In the genomic region with DNA sequence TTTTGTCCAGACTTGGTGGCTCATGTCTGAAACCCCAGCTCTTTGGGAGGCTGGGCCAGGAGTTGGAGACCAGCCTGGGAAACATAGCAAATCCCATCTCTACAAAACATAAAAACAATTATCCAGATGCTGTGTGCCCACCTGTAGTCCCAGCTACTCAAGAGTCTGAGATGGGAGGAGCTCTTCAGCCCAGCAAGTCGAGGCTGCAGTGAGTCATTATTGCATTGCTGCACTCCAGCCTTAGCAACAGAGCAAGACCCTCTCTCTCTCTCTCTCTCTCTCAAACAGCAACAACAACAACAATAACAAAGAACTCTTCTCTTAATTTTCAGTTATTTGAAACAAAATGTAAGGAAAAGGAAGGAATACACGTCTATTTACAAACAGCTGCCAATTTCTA, we compare ENCODE assay signal across 22 cellular contexts. TPM values are rescaled to one million over a fixed set of nuclear protein-coding genes. Genes with fewer than 3 reads are reported as not detected.
"Had no signal": no experiment of that assay in that cellular context is flagged by ENCODE, and none has a peak within 500 bp of the region (broad histone marks: within the 10 kb centered on the region; RNA-seq: fewer than 3 reads in every experiment).

No MANE protein-coding gene starts in this region.

- H3K27me3 ChIP-seq: body of pancreas, tibial artery had no signal

- H3K9me3 ChIP-seq: body of pancreas, lower lobe of right lung, tibial artery had no signal

- ATAC-seq: activated CD8-positive, alpha-beta memory T cell treated with anti-CD3 and anti-CD28 coated beads, Interleukin-2, amount 10 ng/mL, durations not matched to agents 7 days and 5 days; body of pancreas; left cardiac atrium; lower lobe of right lung; naive thymus-derived CD4-positive, alpha-beta T cell; stimulated activated naive B cell treated with anti-CD40 and anti-IgM and Interleukin-4, amounts not matched to agents 10 μg/mL and 1 μg/mL and 100 μg/mL, for 72 hours had no signal

- H3K36me3 ChIP-seq: lower lobe of right lung, tibial artery had no signal

- H3K4me3 ChIP-seq: body of pancreas, lower lobe of right lung, tibial artery had no signal

- H3K27ac ChIP-seq: body of pancreas, lower lobe of right lung, tibial artery, VCaP had no signal

- FAIRE-seq: endothelial cell of umbilical vein, urothelium cell line had no signal

- DNase-seq: activated CD4-positive, alpha-beta memory T cell treated with anti-CD3 and anti-CD28 coated beads for 36 hours; activated CD4-positive, alpha-beta T cell treated with anti-CD3 and anti-CD28 coated beads for 1 hour; activated CD8-positive, alpha-beta memory T cell treated with anti-CD3 and anti-CD28 coated beads, Interleukin-2, amount 10 ng/mL, durations not matched to agents 7 days and 5 days; activated effector memory CD4-positive, alpha-beta T cell treated with Interleukin-2 at 50 U/mL for 16 hours; activated T-cell treated with anti-CD3 and anti-CD28 coated beads, Interleukin-2, amount 50 U/mL, for 24 hours; amniotic stem cell; body of pancreas; cortex of kidney; effector CD4-positive, alpha-beta T cell; glutamatergic neuron; left cardiac atrium; lower lobe of right lung; naive thymus-derived CD4-positive, alpha-beta T cell; posterior cingulate gyrus; stimulated activated CD4-positive, alpha-beta T cell treated with anti-CD3 and anti-CD28 coated beads, Interleukin-2, amount 100 ng/mL, for 48 hours; stimulated activated naive B cell treated with anti-CD40 and anti-IgM and Interleukin-4, amounts not matched to agents 10 μg/mL and 1 μg/mL and 100 μg/mL, for 72 hours; tibial artery had no signal

RNA-seq across cellular contexts. Expression of a gene that starts 5.0 kb away (rescaled TPM):
- total RNA-seq: activated CD4-positive, alpha-beta memory T cell treated with anti-CD3 and anti-CD28 coated beads for 36 hours; activated CD8-positive, alpha-beta memory T cell treated with anti-CD3 and anti-CD28 coated beads, Interleukin-2, amount 10 ng/mL, durations not matched to agents 7 days and 5 days; mononuclear cell; naive thymus-derived CD4-positive, alpha-beta T cell; T-helper 1 cell treated with Interleukin-12 subunit alpha and Interleukin-12 subunit beta and Interleukin-4 antibody, amounts not matched to agents 30 ng/mL and 1 ng/mL, for 36 hours had no signal
- polyA plus RNA-seq: naive thymus-derived CD4-positive, alpha-beta T cell had no signal
